Comparison of ENCODE assay signal across 20 cellular contexts in the genomic region with DNA sequence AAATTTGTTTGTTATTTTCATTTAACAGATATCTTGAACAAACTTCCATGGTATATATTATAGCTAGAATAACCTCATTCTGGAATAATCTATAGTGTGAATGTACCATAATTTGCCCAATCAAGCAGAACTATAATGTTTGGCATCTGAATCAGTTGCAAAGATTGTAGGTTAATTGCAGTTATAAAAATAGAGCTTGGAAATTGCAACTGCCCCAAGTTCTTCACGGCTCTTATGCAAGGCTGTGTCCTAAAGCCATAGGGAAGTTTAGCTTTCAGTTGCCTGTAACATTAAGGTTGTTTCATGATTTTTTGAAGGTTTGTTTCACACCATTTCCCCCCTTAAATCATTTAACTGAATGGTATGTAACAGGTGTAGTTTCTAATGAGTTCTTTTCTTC.
"Had no signal": no experiment of that assay in that cellular context is flagged by ENCODE, and none has a peak within 500 bp of the region (broad histone marks: within the 10 kb centered on the region; RNA-seq: fewer than 3 reads in every experiment).

No MANE protein-coding gene starts in this region.

- DNase-seq: activated B cell treated with CpG ODN at 0.5 μM for 24 hours; activated CD4-positive, alpha-beta T cell treated with anti-CD3 and anti-CD28 coated beads, Interleukin-2, amount 10 ng/mL, durations not matched to agents 24 days and 14 days; activated effector memory CD4-positive, alpha-beta T cell treated with anti-CD3 and anti-CD28 coated beads, Interleukin-2, amount 50 U/mL, for 16 hours; activated T-cell treated with anti-CD3 and anti-CD28 coated beads, Interleukin-2, amount 50 U/mL, for 1 hour; amygdala; effector memory CD8-positive, alpha-beta T cell; hippocampal formation; kidney glomerular epithelial cell; lower lobe of right lung; midbrain; naive B cell; nucleus accumbens; right cardiac atrium; spleen; stimulated activated CD4-positive, alpha-beta T cell treated with anti-CD3 and anti-CD28 coated beads, Interleukin-2, amount 100 ng/mL, for 24 hours; stimulated activated naive CD4-positive, alpha-beta T cell; upper lobe of left lung had no signal

- H3K4me3 Mint-ChIP-seq: activated B cell treated with CpG ODN at 0.5 μM for 24 hours; activated CD4-positive, alpha-beta T cell treated with anti-CD3 and anti-CD28 coated beads, Interleukin-2, amount 10 ng/mL, durations not matched to agents 24 days and 14 days; brain; effector memory CD8-positive, alpha-beta T cell; naive B cell had no signal

- H3K27me3 ChIP-seq: spleen, upper lobe of left lung had no signal

- H3K4me3 ChIP-seq: lower lobe of right lung, spleen, upper lobe of left lung had no signal

- ATAC-seq: activated naive CD4-positive, alpha-beta T cell treated with anti-CD3 and anti-CD28 coated beads, Interleukin-2, amount 50 U/mL, for 72 hours; effector memory CD8-positive, alpha-beta T cell; lower lobe of right lung; right cardiac atrium had no signal

- H3K9me3 ChIP-seq: lower lobe of right lung, spleen, upper lobe of left lung had no signal

- H3K27ac ChIP-seq: epithelial cell of prostate, lower lobe of right lung, upper lobe of left lung had no signal

- H3K9me3 Mint-ChIP-seq: activated B cell treated with CpG ODN at 0.5 μM for 24 hours; activated CD4-positive, alpha-beta T cell treated with anti-CD3 and anti-CD28 coated beads, Interleukin-2, amount 10 ng/mL, durations not matched to agents 24 days and 14 days; activated naive CD4-positive, alpha-beta T cell treated with anti-CD3 and anti-CD28 coated beads, Interleukin-2, amount 50 U/mL, for 72 hours; effector memory CD8-positive, alpha-beta T cell; naive B cell had no signal

- H3K27me3 Mint-ChIP-seq: activated B cell treated with CpG ODN at 0.5 μM for 24 hours; activated CD4-positive, alpha-beta T cell treated with anti-CD3 and anti-CD28 coated beads, Interleukin-2, amount 10 ng/mL, durations not matched to agents 24 days and 14 days; brain; effector memory CD8-positive, alpha-beta T cell had no signal

- H3K27ac Mint-ChIP-seq: activated B cell treated with CpG ODN at 0.5 μM for 24 hours; activated CD4-positive, alpha-beta T cell treated with anti-CD3 and anti-CD28 coated beads, Interleukin-2, amount 10 ng/mL, durations not matched to agents 24 days and 14 days had no signal
